Comparison of ENCODE assay signal across 1 cellular context in the genomic region with DNA sequence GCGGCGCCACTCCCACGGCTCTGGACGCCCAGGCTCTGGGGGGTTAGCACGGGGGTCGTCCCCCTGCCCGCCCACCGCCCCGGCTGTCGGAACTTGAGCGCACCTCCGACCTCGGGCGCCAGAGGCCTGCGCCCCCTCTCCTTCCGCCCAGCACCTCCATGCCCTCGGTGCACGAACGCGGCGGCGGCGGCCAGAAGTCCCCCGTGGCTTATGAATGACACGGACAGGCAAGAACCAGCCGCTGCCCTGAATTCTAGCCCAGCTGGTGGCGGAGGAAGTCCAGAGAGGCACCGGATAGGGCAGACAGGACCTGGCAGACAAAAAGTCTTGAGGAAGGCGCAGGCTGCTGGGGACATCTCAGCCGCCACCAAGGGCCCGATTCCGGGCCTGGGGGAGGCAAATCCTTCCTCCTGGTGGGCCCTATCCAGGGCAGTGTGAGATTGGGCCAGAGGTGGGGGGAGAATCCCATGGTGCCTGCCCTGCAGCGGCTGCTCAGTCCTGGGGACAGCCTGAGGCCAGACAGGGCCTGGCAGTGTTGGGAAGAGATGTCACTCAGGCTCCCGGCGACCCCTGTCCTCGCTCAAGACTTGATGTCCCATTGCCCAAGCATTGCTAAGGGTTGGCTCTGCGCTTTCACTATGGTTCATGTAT.
A peak's percentile ranks its signal among the peaks of the same experiment; 100 is the strongest.
TF ChIP-seq lines count a peak whose summit lies in the region.

No MANE protein-coding gene starts in this region.

TF ChIP-seq in HepG2, 621 proteins besides CTCF, POLR2A, EP300 and RAD21:
- TF ChIP-seq ZNF326 (CRISPR knock-in tag; IDR thresholded peaks at IDR 0.05; ENCODE audit: borderline replicate concordance) (0 out of 2 replicates have a peak, but pooled peaks have one; percentile 57), NRL (CRISPR knock-in tag; IDR thresholded peaks at IDR 0.05; ENCODE audit: borderline replicate concordance) (0 out of 2 replicates have a peak, but pooled peaks have one; percentile 19), AGO1 (IDR thresholded peaks at IDR 0.05; ENCODE audit: low read depth, low read length, poor library complexity, severe bottlenecking) (peak; percentile 24), AGO2 (optimal IDR thresholded peaks at IDR 0.05; ENCODE audit: low read depth, low read length) (peak; percentile 56), ZNF30 (CRISPR knock-in tag; IDR thresholded peaks at IDR 0.05) (no peak), IRF2 (CRISPR knock-in tag; IDR thresholded peaks at IDR 0.05) (no peak), RBFOX2 (IDR thresholded peaks at IDR 0.05; ENCODE audit: low read depth, low read length) (0 out of 2 replicates have a peak, but pooled peaks have one; percentile 5)
- TF ChIP-seq, protein P1, sequence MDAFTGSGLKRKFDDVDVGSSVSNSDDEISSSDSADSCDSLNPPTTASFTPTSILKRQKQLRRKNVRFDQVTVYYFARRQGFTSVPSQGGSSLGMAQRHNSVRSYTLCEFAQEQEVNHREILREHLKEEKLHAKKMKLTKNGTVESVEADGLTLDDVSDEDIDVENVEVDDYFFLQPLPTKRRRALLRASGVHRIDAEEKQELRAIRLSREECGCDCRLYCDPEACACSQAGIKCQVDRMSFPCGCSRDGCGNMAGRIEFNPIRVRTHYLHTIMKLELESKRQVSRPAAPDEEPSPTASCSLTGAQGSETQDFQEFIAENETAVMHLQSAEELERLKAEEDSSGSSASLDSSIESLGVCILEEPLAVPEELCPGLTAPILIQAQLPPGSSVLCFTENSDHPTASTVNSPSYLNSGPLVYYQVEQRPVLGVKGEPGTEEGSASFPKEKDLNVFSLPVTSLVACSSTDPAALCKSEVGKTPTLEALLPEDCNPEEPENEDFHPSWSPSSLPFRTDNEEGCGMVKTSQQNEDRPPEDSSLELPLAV (CRISPR knock-in tag; conservative IDR thresholded peaks at IDR 0.05; ENCODE audit: low read depth) = no peak
- TF ChIP-seq, protein P2, sequence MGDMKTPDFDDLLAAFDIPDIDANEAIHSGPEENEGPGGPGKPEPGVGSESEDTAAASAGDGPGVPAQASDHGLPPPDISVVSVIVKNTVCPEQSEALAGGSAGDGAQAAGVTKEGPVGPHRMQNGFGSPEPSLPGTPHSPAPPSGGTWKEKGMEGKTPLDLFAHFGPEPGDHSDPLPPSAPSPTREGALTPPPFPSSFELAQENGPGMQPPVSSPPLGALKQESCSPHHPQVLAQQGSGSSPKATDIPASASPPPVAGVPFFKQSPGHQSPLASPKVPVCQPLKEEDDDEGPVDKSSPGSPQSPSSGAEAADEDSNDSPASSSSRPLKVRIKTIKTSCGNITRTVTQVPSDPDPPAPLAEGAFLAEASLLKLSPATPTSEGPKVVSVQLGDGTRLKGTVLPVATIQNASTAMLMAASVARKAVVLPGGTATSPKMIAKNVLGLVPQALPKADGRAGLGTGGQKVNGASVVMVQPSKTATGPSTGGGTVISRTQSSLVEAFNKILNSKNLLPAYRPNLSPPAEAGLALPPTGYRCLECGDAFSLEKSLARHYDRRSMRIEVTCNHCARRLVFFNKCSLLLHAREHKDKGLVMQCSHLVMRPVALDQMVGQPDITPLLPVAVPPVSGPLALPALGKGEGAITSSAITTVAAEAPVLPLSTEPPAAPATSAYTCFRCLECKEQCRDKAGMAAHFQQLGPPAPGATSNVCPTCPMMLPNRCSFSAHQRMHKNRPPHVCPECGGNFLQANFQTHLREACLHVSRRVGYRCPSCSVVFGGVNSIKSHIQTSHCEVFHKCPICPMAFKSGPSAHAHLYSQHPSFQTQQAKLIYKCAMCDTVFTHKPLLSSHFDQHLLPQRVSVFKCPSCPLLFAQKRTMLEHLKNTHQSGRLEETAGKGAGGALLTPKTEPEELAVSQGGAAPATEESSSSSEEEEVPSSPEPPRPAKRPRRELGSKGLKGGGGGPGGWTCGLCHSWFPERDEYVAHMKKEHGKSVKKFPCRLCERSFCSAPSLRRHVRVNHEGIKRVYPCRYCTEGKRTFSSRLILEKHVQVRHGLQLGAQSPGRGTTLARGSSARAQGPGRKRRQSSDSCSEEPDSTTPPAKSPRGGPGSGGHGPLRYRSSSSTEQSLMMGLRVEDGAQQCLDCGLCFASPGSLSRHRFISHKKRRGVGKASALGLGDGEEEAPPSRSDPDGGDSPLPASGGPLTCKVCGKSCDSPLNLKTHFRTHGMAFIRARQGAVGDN (CRISPR knock-in tag; IDR thresholded peaks at IDR 0.05) = peak; percentile 15; the same call in 1 of the 2 replicates
- TF ChIP-seq, protein P3, sequence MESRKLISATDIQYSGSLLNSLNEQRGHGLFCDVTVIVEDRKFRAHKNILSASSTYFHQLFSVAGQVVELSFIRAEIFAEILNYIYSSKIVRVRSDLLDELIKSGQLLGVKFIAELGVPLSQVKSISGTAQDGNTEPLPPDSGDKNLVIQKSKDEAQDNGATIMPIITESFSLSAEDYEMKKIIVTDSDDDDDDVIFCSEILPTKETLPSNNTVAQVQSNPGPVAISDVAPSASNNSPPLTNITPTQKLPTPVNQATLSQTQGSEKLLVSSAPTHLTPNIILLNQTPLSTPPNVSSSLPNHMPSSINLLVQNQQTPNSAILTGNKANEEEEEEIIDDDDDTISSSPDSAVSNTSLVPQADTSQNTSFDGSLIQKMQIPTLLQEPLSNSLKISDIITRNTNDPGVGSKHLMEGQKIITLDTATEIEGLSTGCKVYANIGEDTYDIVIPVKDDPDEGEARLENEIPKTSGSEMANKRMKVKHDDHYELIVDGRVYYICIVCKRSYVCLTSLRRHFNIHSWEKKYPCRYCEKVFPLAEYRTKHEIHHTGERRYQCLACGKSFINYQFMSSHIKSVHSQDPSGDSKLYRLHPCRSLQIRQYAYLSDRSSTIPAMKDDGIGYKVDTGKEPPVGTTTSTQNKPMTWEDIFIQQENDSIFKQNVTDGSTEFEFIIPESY (CRISPR knock-in tag; IDR thresholded peaks at IDR 0.05) = 0 out of 2 replicates have a peak, but pooled peaks have one; percentile 22
- TF ChIP-seq, protein P4, sequence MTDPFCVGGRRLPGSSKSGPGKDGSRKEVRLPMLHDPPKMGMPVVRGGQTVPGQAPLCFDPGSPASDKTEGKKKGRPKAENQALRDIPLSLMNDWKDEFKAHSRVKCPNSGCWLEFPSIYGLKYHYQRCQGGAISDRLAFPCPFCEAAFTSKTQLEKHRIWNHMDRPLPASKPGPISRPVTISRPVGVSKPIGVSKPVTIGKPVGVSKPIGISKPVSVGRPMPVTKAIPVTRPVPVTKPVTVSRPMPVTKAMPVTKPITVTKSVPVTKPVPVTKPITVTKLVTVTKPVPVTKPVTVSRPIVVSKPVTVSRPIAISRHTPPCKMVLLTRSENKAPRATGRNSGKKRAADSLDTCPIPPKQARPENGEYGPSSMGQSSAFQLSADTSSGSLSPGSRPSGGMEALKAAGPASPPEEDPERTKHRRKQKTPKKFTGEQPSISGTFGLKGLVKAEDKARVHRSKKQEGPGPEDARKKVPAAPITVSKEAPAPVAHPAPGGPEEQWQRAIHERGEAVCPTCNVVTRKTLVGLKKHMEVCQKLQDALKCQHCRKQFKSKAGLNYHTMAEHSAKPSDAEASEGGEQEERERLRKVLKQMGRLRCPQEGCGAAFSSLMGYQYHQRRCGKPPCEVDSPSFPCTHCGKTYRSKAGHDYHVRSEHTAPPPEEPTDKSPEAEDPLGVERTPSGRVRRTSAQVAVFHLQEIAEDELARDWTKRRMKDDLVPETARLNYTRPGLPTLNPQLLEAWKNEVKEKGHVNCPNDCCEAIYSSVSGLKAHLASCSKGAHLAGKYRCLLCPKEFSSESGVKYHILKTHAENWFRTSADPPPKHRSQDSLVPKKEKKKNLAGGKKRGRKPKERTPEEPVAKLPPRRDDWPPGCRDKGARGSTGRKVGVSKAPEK (CRISPR knock-in tag; IDR thresholded peaks at IDR 0.05; ENCODE audit: borderline replicate concordance) = no peak
